Comparison of ENCODE assay signal across 15 cellular contexts in the genomic region with DNA sequence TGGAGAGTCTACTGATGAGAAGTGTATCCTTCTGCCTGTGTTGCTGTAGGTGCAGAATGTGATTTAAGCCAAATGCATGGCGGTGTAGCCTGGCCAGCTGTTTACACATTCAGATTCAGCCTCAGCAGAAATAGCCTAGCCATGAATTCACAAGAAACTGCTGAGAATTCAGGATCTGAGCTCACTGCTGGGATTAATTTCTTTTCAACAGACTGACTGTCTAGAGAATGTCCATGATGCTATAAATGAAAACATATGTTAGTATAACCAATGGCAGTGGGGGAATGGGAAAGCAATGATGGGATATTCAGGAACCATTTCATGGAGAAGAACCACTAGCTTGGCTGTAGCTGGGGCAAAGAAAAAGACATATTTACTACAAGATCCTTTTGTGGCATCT.
DNase-seq lines count a peak whose midpoint lies in the region; ATAC-seq, FAIRE-seq and TF ChIP-seq lines count a peak whose summit lies in the region.
"Had no signal": no experiment of that assay in that cellular context is flagged by ENCODE, and none has a peak within 500 bp of the region (broad histone marks: within the 10 kb centered on the region; RNA-seq: fewer than 3 reads in every experiment).

No MANE protein-coding gene starts in this region.

- no peaks in the 10 kb centered on the region for H3K27me3 ChIP-seq in astrocyte (ENCODE audit: insufficient read depth, low read length)
- H3K27me3 ChIP-seq: pancreas had no signal

- TF ChIP-seq CTCF in astrocyte (IDR thresholded peaks at IDR 0.05; ENCODE audit: insufficient read depth, low read depth, low read length) (no peak), fibroblast of villous mesenchyme (IDR thresholded peaks at IDR 0.05; ENCODE audit: insufficient read depth, low read depth, low read length) (no peak), type B pancreatic cell (conservative IDR thresholded peaks at IDR 0.05) (no peak)

- no peaks in the 10 kb centered on the region for H3K27me3 Mint-ChIP-seq in astrocyte (ENCODE audit: low read depth, unreplicated experiment)
- H3K27me3 Mint-ChIP-seq in type B pancreatic cell = no peaks in the 10 kb centered on the region
- H3K27me3 Mint-ChIP-seq: activated CD4-positive, alpha-beta T cell treated with anti-CD3 and anti-CD28 coated beads, Interleukin-2, amount 10 ng/mL, durations not matched to agents 24 days and 14 days had no signal

- peaks cover 41% of the 10 kb centered on the region for H3K79me2 ChIP-seq in astrocyte (ENCODE audit: insufficient read depth, low read length)

- peak; percentile 29 for FAIRE-seq in astrocyte (lab: Jason Lieb, UNC)
- FAIRE-seq: bronchial epithelial cell, pancreas, small intestine had no signal

- H3K27ac ChIP-seq in astrocyte (ENCODE audit: low read depth, low read length) = peak overlapping the region; percentile 74

- no peaks in the 10 kb centered on the region for H3K9me3 ChIP-seq in astrocyte (ENCODE audit: insufficient read depth, low read depth, low read length)
- H3K9me3 ChIP-seq: pancreas had no signal

- peaks cover under 1% of the 10 kb centered on the region for H4K20me1 ChIP-seq in astrocyte (ENCODE audit: insufficient read depth, low read length)

- H3K9ac ChIP-seq in astrocyte (ENCODE audit: low read length) = no peak overlapping the region

- peak; percentile 74 for DNase-seq in GM04503 (ENCODE audit: low read depth)
- DNase-seq in astrocyte (ENCODE audit: low read depth) = peak; percentile 57
- peak; percentile 80 for DNase-seq in fibroblast of villous mesenchyme (ENCODE audit: low read depth)
- DNase-seq in type B pancreatic cell (ENCODE audit: extremely low spot score, unreplicated experiment) = no peak
- no peak for DNase-seq in NCI-H1930 (lab: John Stamatoyannopoulos, UW)
- DNase-seq: activated CD4-positive, alpha-beta T cell treated with anti-CD3 and anti-CD28 coated beads, Interleukin-2, amount 10 ng/mL, durations not matched to agents 24 days and 14 days; activated naive CD4-positive, alpha-beta T cell treated with Interleukin-2 at 50 U/mL for 16 hours; CD8-positive, alpha-beta T cell; NCI-H2107; NCI-H69; pancreas; small intestine had no signal

- H3K4me1 Mint-ChIP-seq in astrocyte (ENCODE audit: low read depth, unreplicated experiment) = peaks cover 41% of the 10 kb centered on the region
- H3K4me1 Mint-ChIP-seq in type B pancreatic cell (ENCODE audit: unreplicated experiment) = peaks cover 57% of the 10 kb centered on the region
- H3K4me1 Mint-ChIP-seq: activated CD4-positive, alpha-beta T cell treated with anti-CD3 and anti-CD28 coated beads, Interleukin-2, amount 10 ng/mL, durations not matched to agents 24 days and 14 days had no signal

- H3K4me3 Mint-ChIP-seq in astrocyte (ENCODE audit: unreplicated experiment) (no peak overlapping the region), type B pancreatic cell (peak overlapping the region; percentile 7)
- H3K4me3 Mint-ChIP-seq: activated CD4-positive, alpha-beta T cell treated with anti-CD3 and anti-CD28 coated beads, Interleukin-2, amount 10 ng/mL, durations not matched to agents 24 days and 14 days; CD8-positive, alpha-beta T cell had no signal

- H3K4me2 ChIP-seq in astrocyte (ENCODE audit: low read length) = no peak overlapping the region

- no peaks in the 10 kb centered on the region for H3K36me3 ChIP-seq in astrocyte (ENCODE audit: insufficient read depth, low read length)
- H3K36me3 ChIP-seq: pancreas had no signal

- H3K9me3 Mint-ChIP-seq in astrocyte (ENCODE audit: unreplicated experiment) (no peaks in the 10 kb centered on the region), type B pancreatic cell (peaks cover 5% of the 10 kb centered on the region)
- H3K9me3 Mint-ChIP-seq: activated CD4-positive, alpha-beta T cell treated with anti-CD3 and anti-CD28 coated beads, Interleukin-2, amount 10 ng/mL, durations not matched to agents 24 days and 14 days; CD8-positive, alpha-beta T cell had no signal

- no peaks in the 10 kb centered on the region for H3K36me3 Mint-ChIP-seq in astrocyte (ENCODE audit: low read depth, unreplicated experiment)
- peaks cover 8% of the 10 kb centered on the region for H3K36me3 Mint-ChIP-seq in type B pancreatic cell
- H3K36me3 Mint-ChIP-seq: CD8-positive, alpha-beta T cell had no signal

- no peak overlapping the region for H2AFZ ChIP-seq in astrocyte (ENCODE audit: low read depth, low read length)

- H3K4me1 ChIP-seq in astrocyte (ENCODE audit: insufficient read depth, low read length) = peaks cover 32% of the 10 kb centered on the region

- H3K27ac Mint-ChIP-seq in astrocyte (ENCODE audit: unreplicated experiment) = peak overlapping the region; percentile 83
- H3K27ac Mint-ChIP-seq in type B pancreatic cell = peak overlapping the region; percentile 20
- H3K27ac Mint-ChIP-seq: activated CD4-positive, alpha-beta T cell treated with anti-CD3 and anti-CD28 coated beads, Interleukin-2, amount 10 ng/mL, durations not matched to agents 24 days and 14 days; CD8-positive, alpha-beta T cell had no signal

- H3K4me3 ChIP-seq in astrocyte (ENCODE audit: insufficient read depth, low read depth, low read length) (no peak overlapping the region), fibroblast of villous mesenchyme (ENCODE audit: low read depth, low read length) (no peak overlapping the region)
- H3K4me3 ChIP-seq: pancreas had no signal

- ATAC-seq in GM18867 (IDR thresholded peaks at IDR 0.05; ENCODE audit: unreplicated experiment) = no peak
- no peak for ATAC-seq in HG02981 (IDR thresholded peaks at IDR 0.05; ENCODE audit: unreplicated experiment)
- ATAC-seq: CD8-positive, alpha-beta T cell; pancreas had no signal

Comparison
In these comparisons a context has a peak if more than half of its experiments do, and no peak if none do; other contexts are left out.
1. DNase-seq: peak in GM04503 (single experiment), astrocyte (single experiment) and fibroblast of villous mesenchyme (single experiment); none in type B pancreatic cell (single experiment) and NCI-H1930 (0 of 2).